11 cellular contexts compared by ENCODE assay signal in genomic region chr18:74456409-74457042, GRCh38. TPM values are rescaled to one million over a fixed set of nuclear protein-coding genes. Genes with fewer than 3 reads are reported as not detected.
DNase-seq lines count a peak whose midpoint lies in the region; ATAC-seq and TF ChIP-seq lines count a peak whose summit lies in the region.
"Had no signal": no experiment of that assay in that cellular context is flagged by ENCODE, and none has a peak within 500 bp of the region (broad histone marks: within the 10 kb centered on the region; RNA-seq: fewer than 3 reads in every experiment).

No MANE protein-coding gene starts in this region.

- H3K9me3 ChIP-seq in esophagus (ENCODE audit: control insufficient read depth in 2 of 2, insufficient read depth in 1 of 2, low read depth in 1 of 2, low read length in 1 of 2): no peaks in the 10 kb centered on the region
- H3K9me3 ChIP-seq in naive thymus-derived CD4-positive, alpha-beta T cell (ENCODE audit: control insufficient read depth in 2 of 3, low read length in 3 of 3): no peaks in the 10 kb centered on the region
- no peaks in the 10 kb centered on the region for H3K9me3 ChIP-seq in upper lobe of right lung

- CTCF ChIA-PET in activated CD8-positive, alpha-beta memory T cell treated with anti-CD3 and anti-CD28 coated beads, Interleukin-2, amount 10 ng/mL, durations not matched to agents 7 days and 5 days (lab: Charles Lee): interaction anchor here (1.1 kb wide), 1 partner anchor 37 kb away, joined by 3 read pairs; no protein-coding TSS in a partner anchor
- CTCF ChIA-PET in naive thymus-derived CD4-positive, alpha-beta T cell (lab: Charles Lee): interaction anchor here (0.8 kb wide), 1 partner anchor 101 kb away, joined by 3 read pairs; no protein-coding TSS in a partner anchor

- DNase-seq in activated CD8-positive, alpha-beta memory T cell treated with anti-CD3 and anti-CD28 coated beads, Interleukin-2, amount 10 ng/mL, durations not matched to agents 7 days and 5 days: no peak
- DNase-seq in activated CD8-positive, alpha-beta memory T cell treated with anti-CD3 and anti-CD28 coated beads, Interleukin-2, amount 50 U/mL, for 4 hours: no peak
- peak in 2 of 9 donors; percentile 9 to 12 for DNase-seq in naive thymus-derived CD4-positive, alpha-beta T cell
- no peak for DNase-seq in upper lobe of right lung
- no peak for DNase-seq in KG1 (lab: John Stamatoyannopoulos, UW)
- no peak for DNase-seq in GM13977 (ENCODE audit: low spot score)
- DNase-seq: activated CD4-positive, alpha-beta T cell treated with anti-CD3 and anti-CD28 coated beads for 4 hours; NCI-H524 had no signal

- in situ Hi-C loops in GM13977 (cut with MboI; ENCODE audit: low pct_unique_long_range_greater_than_20kb, low sequenced_read_pairs, unreplicated experiment): no loop called here

- TF ChIP-seq CTCF in upper lobe of right lung (IDR thresholded peaks at IDR 0.05) (no peak), GM13977 (IDR thresholded peaks at IDR 0.05; ENCODE audit: extremely low read depth, insufficient read depth, missing control alignments) (no peak)

- peaks cover 0 to 17% of the 10 kb centered on the region in 2 donors for H3K27me3 ChIP-seq in esophagus (ENCODE audit: control insufficient read depth in 1 of 2, insufficient read depth in 2 of 2, low read length in 2 of 2)
- no peaks in the 10 kb centered on the region for H3K27me3 ChIP-seq in naive thymus-derived CD4-positive, alpha-beta T cell (ENCODE audit: control insufficient read depth in 2 of 2, insufficient read depth in 2 of 2, low read length in 2 of 2)
- peaks cover 49% of the 10 kb centered on the region for H3K27me3 ChIP-seq in upper lobe of right lung

- POLR2A ChIA-PET in naive thymus-derived CD4-positive, alpha-beta T cell (lab: Charles Lee): no interaction called here

- no peaks in the 10 kb centered on the region for H3K9me3 Mint-ChIP-seq in activated CD8-positive, alpha-beta memory T cell treated with anti-CD3 and anti-CD28 coated beads, Interleukin-2, amount 10 ng/mL, durations not matched to agents 7 days and 5 days (ENCODE audit: low read depth)
- no peaks in the 10 kb centered on the region for H3K9me3 Mint-ChIP-seq in naive thymus-derived CD4-positive, alpha-beta T cell

- peaks cover 4% of the 10 kb centered on the region for H3K4me1 Mint-ChIP-seq in activated CD8-positive, alpha-beta memory T cell treated with anti-CD3 and anti-CD28 coated beads, Interleukin-2, amount 10 ng/mL, durations not matched to agents 7 days and 5 days
- peaks cover 0 to 32% (median 19%) of the 10 kb centered on the region in 7 donors for H3K4me1 Mint-ChIP-seq in naive thymus-derived CD4-positive, alpha-beta T cell

- H3K27ac ChIP-seq in esophagus (ENCODE audit: low read depth in 2 of 2, low read length in 1 of 2) (no peak overlapping the region), upper lobe of right lung (no peak overlapping the region)
- no peak overlapping the region for H3K27ac ChIP-seq in naive thymus-derived CD4-positive, alpha-beta T cell (ENCODE audit: low read depth, low read length)

- H3K4me1 ChIP-seq in esophagus (ENCODE audit: control insufficient read depth in 2 of 2, insufficient read depth in 2 of 2, low read length in 1 of 2): peaks cover 4 to 8% of the 10 kb centered on the region in 2 donors
- H3K4me1 ChIP-seq in naive thymus-derived CD4-positive, alpha-beta T cell (ENCODE audit: control insufficient read depth in 2 of 2, insufficient read depth in 2 of 2, low read length in 2 of 2): peaks cover 0 to 4% of the 10 kb centered on the region in 2 donors
- H3K4me1 ChIP-seq in upper lobe of right lung: peaks cover 7% of the 10 kb centered on the region

- H3K27ac Mint-ChIP-seq in activated CD8-positive, alpha-beta memory T cell treated with anti-CD3 and anti-CD28 coated beads, Interleukin-2, amount 10 ng/mL, durations not matched to agents 7 days and 5 days: no peak overlapping the region
- no peak overlapping the region for H3K27ac Mint-ChIP-seq in naive thymus-derived CD4-positive, alpha-beta T cell

- H3K27me3 Mint-ChIP-seq in activated CD8-positive, alpha-beta memory T cell treated with anti-CD3 and anti-CD28 coated beads, Interleukin-2, amount 10 ng/mL, durations not matched to agents 7 days and 5 days: peaks cover 77% of the 10 kb centered on the region
- peaks cover 29 to 79% (median 35%) of the 10 kb centered on the region in 5 donors for H3K27me3 Mint-ChIP-seq in naive thymus-derived CD4-positive, alpha-beta T cell

- intact Hi-C loops in naive thymus-derived CD4-positive, alpha-beta T cell (cut with micrococcal nuclease): no loop called here
- intact Hi-C loops in upper lobe of right lung (cut with DNase I): no loop called here

- no peaks in the 10 kb centered on the region for H3K36me3 ChIP-seq in esophagus (ENCODE audit: control insufficient read depth in 2 of 2, insufficient read depth in 2 of 2, low read length in 1 of 2)
- H3K36me3 ChIP-seq in naive thymus-derived CD4-positive, alpha-beta T cell (ENCODE audit: control insufficient read depth in 2 of 3, insufficient read depth in 3 of 3, low read length in 3 of 3): no peaks in the 10 kb centered on the region
- no peaks in the 10 kb centered on the region for H3K36me3 ChIP-seq in upper lobe of right lung

- ATAC-seq in activated CD8-positive, alpha-beta memory T cell treated with anti-CD3 and anti-CD28 coated beads, Interleukin-2, amount 10 ng/mL, durations not matched to agents 7 days and 5 days: peak; percentile 27
- peak; percentile 22 for ATAC-seq in naive thymus-derived CD4-positive, alpha-beta T cell
- peak; percentile 28 for ATAC-seq in upper lobe of right lung
- no peak for ATAC-seq in HG02884 (IDR thresholded peaks at IDR 0.05; ENCODE audit: unreplicated experiment)

- no peak overlapping the region for H3K4me3 Mint-ChIP-seq in activated CD8-positive, alpha-beta memory T cell treated with anti-CD3 and anti-CD28 coated beads, Interleukin-2, amount 10 ng/mL, durations not matched to agents 7 days and 5 days
- H3K4me3 Mint-ChIP-seq in naive thymus-derived CD4-positive, alpha-beta T cell: peak overlapping the region in 7 of 10 donors; percentile 18 to 73 (median 52)

- 1% methylated on average over 61 to 66 of the region's 66 CpGs for WGBS in esophagus, 2 donors

- peaks cover 2% of the 10 kb centered on the region for H3K36me3 Mint-ChIP-seq in activated CD8-positive, alpha-beta memory T cell treated with anti-CD3 and anti-CD28 coated beads, Interleukin-2, amount 10 ng/mL, durations not matched to agents 7 days and 5 days
- no peaks in the 10 kb centered on the region for H3K36me3 Mint-ChIP-seq in naive thymus-derived CD4-positive, alpha-beta T cell

- peak overlapping the region; percentile 17 to 36 for H3K4me3 ChIP-seq in esophagus (ENCODE audit: low read depth in 1 of 2, low read length in 2 of 2)
- no peak overlapping the region for H3K4me3 ChIP-seq in naive thymus-derived CD4-positive, alpha-beta T cell (ENCODE audit: low read length)
- H3K4me3 ChIP-seq in upper lobe of right lung: peak overlapping the region; percentile 19

RNA-seq across cellular contexts. Expression of gene DIPK1C, which starts 0.6 kb away (rescaled TPM):
- total RNA-seq in activated CD8-positive, alpha-beta memory T cell treated with anti-CD3 and anti-CD28 coated beads, Interleukin-2, amount 10 ng/mL, durations not matched to agents 7 days and 5 days: not detected
- polyA plus RNA-seq in esophagus: under 1 TPM in 1 of 2 donors, not detected in 1; 0.02 TPM
- not detected for total RNA-seq in naive thymus-derived CD4-positive, alpha-beta T cell
- polyA plus RNA-seq in naive thymus-derived CD4-positive, alpha-beta T cell: not detected
- total RNA-seq in upper lobe of right lung: not detected
- total RNA-seq: pulmonary artery endothelial cell had no signal

RNA-seq across cellular contexts. Expression of gene CNDP2, which starts 39.6 kb away (rescaled TPM):
- 100 to 1,000 TPM; 141 to 176 TPM for total RNA-seq in activated CD8-positive, alpha-beta memory T cell treated with anti-CD3 and anti-CD28 coated beads, Interleukin-2, amount 10 ng/mL, durations not matched to agents 7 days and 5 days
- polyA plus RNA-seq in esophagus: 10 to 100 TPM; 42.5 to 60.0 TPM
- 100 to 1,000 TPM; 112 to 169 (median 148) TPM for total RNA-seq in naive thymus-derived CD4-positive, alpha-beta T cell
- 100 to 1,000 TPM in 1 of 2 donors, 10 to 100 TPM in 1; 87.7 to 131 TPM for polyA plus RNA-seq in naive thymus-derived CD4-positive, alpha-beta T cell
- 213 TPM for total RNA-seq in upper lobe of right lung
